Comparison of ENCODE assay signal across 15 cellular contexts in the genomic region with DNA sequence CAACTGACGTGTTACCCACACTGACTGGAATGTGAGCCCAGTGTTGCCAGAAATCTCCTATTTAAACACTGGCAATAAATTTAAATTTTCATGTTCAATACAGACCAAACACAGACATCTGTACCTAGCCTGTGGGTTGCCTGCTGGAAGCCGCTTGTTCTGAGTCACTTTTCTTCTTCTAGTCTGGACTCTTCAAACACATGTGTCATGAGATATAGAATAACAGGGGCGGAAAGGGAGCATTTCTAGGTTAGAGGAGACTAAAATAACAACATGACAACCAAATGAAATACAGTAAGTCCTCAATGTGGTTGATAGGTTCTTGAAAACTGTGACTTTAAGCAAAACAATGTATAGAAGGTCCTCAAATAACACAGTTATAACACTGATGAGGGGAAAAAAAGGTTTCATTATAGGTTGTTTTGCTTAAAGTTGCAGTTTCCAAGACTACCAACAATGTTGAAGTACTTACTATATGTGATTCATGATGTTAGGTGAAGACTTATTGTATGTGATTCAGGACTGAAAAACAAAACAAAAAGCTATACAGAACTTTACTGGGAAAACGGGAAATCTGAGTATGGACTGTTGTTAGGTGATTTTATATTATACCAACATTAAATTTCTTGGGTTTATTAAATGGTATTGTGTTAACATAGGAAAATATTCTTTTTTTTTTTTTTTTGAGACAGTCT.
DNase-seq lines count a peak whose midpoint lies in the region; ATAC-seq and TF ChIP-seq lines count a peak whose summit lies in the region.
"Had no signal": no experiment of that assay in that cellular context is flagged by ENCODE, and none has a peak within 500 bp of the region (broad histone marks: within the 10 kb centered on the region; RNA-seq: fewer than 3 reads in every experiment).

No MANE protein-coding gene starts in this region.

- no peak for TF ChIP-seq EP300 in transverse colon (IDR thresholded peaks at IDR 0.05; ENCODE audit: low read depth)

- TF ChIP-seq POLR2A in transverse colon (IDR thresholded peaks at IDR 0.05), result no peak

- in situ Hi-C loops in transverse colon (cut with MboI; ENCODE audit: low pct_ligation_motif_present in 1 of 4, low pct_unique_long_range_greater_than_20kb in 1 of 4, low sequenced_read_pairs in 3 of 4), result no loop called here

- DNase-seq in AG10803 (ENCODE audit: low read depth) (peak; percentile 31), MG63 (peak; percentile 32), fibroblast of gingiva (ENCODE audit: low read depth) (peak; percentile 24), osteocyte (ENCODE audit: extremely low spot score, unreplicated experiment) (no peak), transverse colon (no peak)
- DNase-seq in CD4-positive, alpha-beta memory T cell, result no peak
- DNase-seq: activated CD4-positive, alpha-beta T cell treated with anti-CD3 and anti-CD28 coated beads, Interleukin-2, amount 10 ng/mL, durations not matched to agents 7 days and 5 days; DMS153; H7; NCI-H1105 treated with DMSO at 0.1 percent for 48 hours; stimulated activated CD4-positive, alpha-beta T cell treated with anti-CD3 and anti-CD28 coated beads, Interleukin-4, amount 100 ng/mL, for 1 hour had no signal

- no peak overlapping the region for H3K27ac ChIP-seq in CD4-positive, alpha-beta memory T cell (ENCODE audit: low read depth, low read length)
- H3K27ac ChIP-seq in transverse colon, result no peak overlapping the region
- H3K27ac ChIP-seq: BLaER1 treated with 17β-estradiol and CSF1 and Interleukin-3, amounts not matched to agents 10 nM and 100 nM; tibial nerve had no signal

- no peak for TF ChIP-seq CTCF in AG10803 (conservative IDR thresholded peaks at IDR 0.05; ENCODE audit: low read length)
- TF ChIP-seq CTCF in osteocyte (IDR thresholded peaks at IDR 0.05), result no peak
- TF ChIP-seq CTCF in transverse colon (IDR thresholded peaks at IDR 0.05), result no peak

- H3K27me3 ChIP-seq in MG63, result no peaks in the 10 kb centered on the region
- H3K27me3 ChIP-seq in CD4-positive, alpha-beta memory T cell (ENCODE audit: insufficient read depth, low read length), result no peaks in the 10 kb centered on the region
- no peaks in the 10 kb centered on the region for H3K27me3 ChIP-seq in transverse colon
- H3K27me3 ChIP-seq: BLaER1 treated with 17β-estradiol and CSF1 and Interleukin-3, amounts not matched to agents 10 nM and 100 nM; tibial nerve had no signal

- H3K4me1 ChIP-seq in CD4-positive, alpha-beta memory T cell (ENCODE audit: insufficient read depth, low read length), result peaks cover 11% of the 10 kb centered on the region
- H3K4me1 ChIP-seq in transverse colon, result no peaks in the 10 kb centered on the region
- H3K4me1 ChIP-seq: BLaER1 treated with 17β-estradiol and CSF1 and Interleukin-3, amounts not matched to agents 10 nM and 100 nM; tibial nerve had no signal

- POLR2A ChIA-PET in CD4-positive, alpha-beta memory T cell (lab: Charles Lee; ENCODE audit: partially characterized antibody), result no interaction called here

- H3K4me3 ChIP-seq in AG10803 (ENCODE audit: low read length) (no peak overlapping the region), MG63 (no peak overlapping the region), transverse colon (no peak overlapping the region)
- H3K4me3 ChIP-seq in CD4-positive, alpha-beta memory T cell (ENCODE audit: low read length in 2 of 2), result no peak overlapping the region
- H3K4me3 ChIP-seq: BLaER1 treated with 17β-estradiol and CSF1 and Interleukin-3, amounts not matched to agents 10 nM and 100 nM; tibial nerve had no signal

- no peaks in the 10 kb centered on the region for H3K27me3 Mint-ChIP-seq in osteocyte (ENCODE audit: unreplicated experiment)
- no peaks in the 10 kb centered on the region for H3K27me3 Mint-ChIP-seq in CD4-positive, alpha-beta memory T cell
- H3K27me3 Mint-ChIP-seq: activated CD4-positive, alpha-beta T cell treated with anti-CD3 and anti-CD28 coated beads, Interleukin-2, amount 10 ng/mL, durations not matched to agents 7 days and 5 days had no signal

- no peak overlapping the region for H3K4me3 Mint-ChIP-seq in osteocyte (ENCODE audit: unreplicated experiment)
- H3K4me3 Mint-ChIP-seq in CD4-positive, alpha-beta memory T cell, result no peak overlapping the region
- H3K4me3 Mint-ChIP-seq: activated CD4-positive, alpha-beta T cell treated with anti-CD3 and anti-CD28 coated beads, Interleukin-2, amount 10 ng/mL, durations not matched to agents 7 days and 5 days had no signal

- ATAC-seq in HG03378 (IDR thresholded peaks at IDR 0.05; ENCODE audit: unreplicated experiment) (no peak), GM18858 (IDR thresholded peaks at IDR 0.05; ENCODE audit: unreplicated experiment) (no peak)

- peaks cover 16% of the 10 kb centered on the region for H3K36me3 Mint-ChIP-seq in osteocyte (ENCODE audit: unreplicated experiment)
- H3K36me3 Mint-ChIP-seq in CD4-positive, alpha-beta memory T cell, result peaks cover 31 to 41% of the 10 kb centered on the region in 2 donors

- no peaks in the 10 kb centered on the region for H3K9me3 Mint-ChIP-seq in osteocyte (ENCODE audit: unreplicated experiment)
- no peaks in the 10 kb centered on the region for H3K9me3 Mint-ChIP-seq in CD4-positive, alpha-beta memory T cell
- H3K9me3 Mint-ChIP-seq: activated CD4-positive, alpha-beta T cell treated with anti-CD3 and anti-CD28 coated beads, Interleukin-2, amount 10 ng/mL, durations not matched to agents 7 days and 5 days had no signal

- H3K9me3 ChIP-seq in MG63 (no peaks in the 10 kb centered on the region), transverse colon (no peaks in the 10 kb centered on the region)
- no peaks in the 10 kb centered on the region for H3K9me3 ChIP-seq in CD4-positive, alpha-beta memory T cell (ENCODE audit: control insufficient read depth in 1 of 2, low read length in 2 of 2)
- H3K9me3 ChIP-seq: BLaER1 treated with 17β-estradiol and CSF1 and Interleukin-3, amounts not matched to agents 10 nM and 100 nM; tibial nerve had no signal

- H3K4me1 Mint-ChIP-seq in osteocyte (ENCODE audit: unreplicated experiment), result peaks cover 11% of the 10 kb centered on the region
- peaks cover 11 to 15% (median 13%) of the 10 kb centered on the region in 4 donors for H3K4me1 Mint-ChIP-seq in CD4-positive, alpha-beta memory T cell

- H3K36me3 ChIP-seq in MG63 (peaks cover 3% of the 10 kb centered on the region), transverse colon (peaks cover 0 to 18% (median 5%) of the 10 kb centered on the region in 4 donors)
- peaks cover 12% of the 10 kb centered on the region for H3K36me3 ChIP-seq in CD4-positive, alpha-beta memory T cell (ENCODE audit: insufficient read depth, low read length)

- CTCF ChIA-PET in CD4-positive, alpha-beta memory T cell (lab: Charles Lee; ENCODE audit: partially characterized antibody), result no interaction called here

- WGBS in transverse colon (ENCODE audit: low coverage in 1 of 2), 2 donors, result 87 to 93% methylated on average over 4 of the region's 4 CpGs

- peak overlapping the region; percentile 86 for H3K27ac Mint-ChIP-seq in osteocyte (ENCODE audit: unreplicated experiment)
- H3K27ac Mint-ChIP-seq in CD4-positive, alpha-beta memory T cell, result peak overlapping the region in 3 of 7 donors; percentile 19 to 43 (median 37)
- H3K27ac Mint-ChIP-seq: activated CD4-positive, alpha-beta T cell treated with anti-CD3 and anti-CD28 coated beads, Interleukin-2, amount 10 ng/mL, durations not matched to agents 7 days and 5 days had no signal

- intact Hi-C loops in CD4-positive, alpha-beta memory T cell (cut with micrococcal nuclease), result loop anchor here (5.0 kb wide), 1 partner anchor 113 kb away; a partner anchor contains a TSS
- intact Hi-C loops in transverse colon (cut with DNase I; ENCODE audit: low total_unique reads), result no loop called here

Comparison
In these comparisons a context has a peak if more than half of its experiments do, and no peak if none do; other contexts are left out.
1. DNase-seq: peak in AG10803 (single experiment), MG63 (single experiment) and fibroblast of gingiva (single experiment); none in osteocyte (single experiment), CD4-positive, alpha-beta memory T cell (0 of 5) and transverse colon (single experiment).